In genomic region chr4:39754309-39754708, GRCh38 we compare ENCODE assay signal across 21 cellular contexts. TPM values are rescaled to one million over a fixed set of nuclear protein-coding genes. Genes with fewer than 3 reads are reported as not detected.
DNase-seq lines count a peak whose midpoint lies in the region; ATAC-seq, FAIRE-seq and TF ChIP-seq lines count a peak whose summit lies in the region.
"Had no signal": no experiment of that assay in that cellular context is flagged by ENCODE, and none has a peak within 500 bp of the region (broad histone marks: within the 10 kb centered on the region; RNA-seq: fewer than 3 reads in every experiment).

No MANE protein-coding gene starts in this region.

- H3K79me2 ChIP-seq in osteoblast (ENCODE audit: insufficient read depth, low read length) = peaks cover 51% of the 10 kb centered on the region

- intact Hi-C loops in left colon (cut with DNase I, micrococcal nuclease) = no loop called here

- H3K4me1 ChIP-seq in osteoblast (ENCODE audit: insufficient read depth, low read length) = no peaks in the 10 kb centered on the region
- H3K4me1 ChIP-seq: adrenal gland, Caco-2 had no signal

- DNase-seq in CD1c-positive myeloid dendritic cell (ENCODE audit: extremely low spot score) (peak; percentile 10), GM12891 (ENCODE audit: insufficient read length, low spot score) (no peak), NOMO-1 treated with DMSO at 0.1 percent for 48 hours (lab: John Stamatoyannopoulos, UW; ENCODE audit: unreplicated experiment) (peak; percentile 52), globus pallidus (ENCODE audit: low spot score) (peak; percentile 11), left colon (no peak), NCI-H2171 (lab: John Stamatoyannopoulos, UW) (no peak), osteoblast (ENCODE audit: insufficient read length, low spot score, missing footprints) (no peak)
- DNase-seq: Caco-2; DND-41; IMR-90; NCI-H187; NCI-H2227 treated with DMSO at 0.1 percent for 48 hours; RPMI8226; SK-N-SH; stimulated activated CD4-positive, alpha-beta T cell treated with anti-CD3 and anti-CD28 coated beads, Interleukin-4, amount 100 ng/mL, for 1 hour; T-helper 9 cell had no signal

- H3K36me3 ChIP-seq in osteoblast (ENCODE audit: insufficient read depth, low read length) = peaks cover 34% of the 10 kb centered on the region

- no peak overlapping the region for H2AFZ ChIP-seq in osteoblast (ENCODE audit: low read length)

- no peaks in the 10 kb centered on the region for H3K27me3 ChIP-seq in osteoblast (ENCODE audit: insufficient read depth, low read length)
- H3K27me3 ChIP-seq: adrenal gland, upper lobe of left lung had no signal

- FAIRE-seq in GM12891 (lab: Jason Lieb, UNC) = peak; percentile 55

- no peaks in the 10 kb centered on the region for H4K20me1 ChIP-seq in osteoblast (ENCODE audit: insufficient read depth, low read length)

- no peak for TF ChIP-seq CTCF in osteoblast (IDR thresholded peaks at IDR 0.05; ENCODE audit: extremely low read depth, low read depth, low read length)

- H3K4me2 ChIP-seq in osteoblast (ENCODE audit: insufficient read depth, low read length) = no peak overlapping the region
- H3K4me2 ChIP-seq: SK-N-SH, smooth muscle cell had no signal

- H3K4me3 ChIP-seq in osteoblast (ENCODE audit: insufficient read depth, low read length) = no peak overlapping the region
- H3K4me3 ChIP-seq: adrenal gland, coronary artery, smooth muscle cell, upper lobe of left lung had no signal

- no peaks in the 10 kb centered on the region for H3K9me3 ChIP-seq in osteoblast (ENCODE audit: low read depth, low read length)
- H3K9me3 ChIP-seq: adrenal gland, Caco-2, SK-N-SH, upper lobe of left lung had no signal

- TF ChIP-seq POLR2A in GM12891 (IDR thresholded peaks at IDR 0.05; ENCODE audit: low read depth, low read length) = no peak

- no peak overlapping the region for H3K27ac ChIP-seq in osteoblast (ENCODE audit: low read depth, low read length)
- H3K27ac ChIP-seq: adrenal gland, coronary artery, upper lobe of left lung had no signal

- ATAC-seq in left colon (no peak), HG02588 (IDR thresholded peaks at IDR 0.05; ENCODE audit: unreplicated experiment) (no peak)

TF ChIP-seq in GM12891, 5 proteins besides CTCF, POLR2A, EP300 and RAD21:
- TF ChIP-seq POU2F2 (IDR thresholded peaks at IDR 0.05; ENCODE audit: low read depth, low read length) (no peak), TAF1 (IDR thresholded peaks at IDR 0.05; ENCODE audit: low read depth, low read length) (no peak), PAX5 (IDR thresholded peaks at IDR 0.05; ENCODE audit: insufficient read depth, low read length, severe bottlenecking) (no peak), POLR2AphosphoS5 (IDR thresholded peaks at IDR 0.05; ENCODE audit: low read depth, low read length) (no peak), SPI1 (IDR thresholded peaks at IDR 0.05; ENCODE audit: low read depth, low read length) (no peak)

RNA-seq across cellular contexts. Expression of gene UBE2K, which starts 56.4 kb away (rescaled TPM):
- 93.1 TPM for polyA plus RNA-seq in GM12891 (2012; ENCODE audit: low read depth, missing spikeins)
- total RNA-seq in left colon = 10 to 100 TPM; 83.5 to 92.1 TPM
- 19.2 and 19.4 TPM in 2 replicates for total RNA-seq in osteoblast

Comparison
In these comparisons a context has a peak if more than half of its experiments do, and no peak if none do; other contexts are left out.
1. DNase-seq: peak in CD1c-positive myeloid dendritic cell (single experiment), NOMO-1 treated with DMSO at 0.1 percent for 48 hours (single experiment) and globus pallidus (single experiment); none in GM12891 (single experiment), left colon (0 of 2), NCI-H2171 (single experiment) and osteoblast (single experiment).